ENCODE assay signal across 1 cellular context in the genomic region with DNA sequence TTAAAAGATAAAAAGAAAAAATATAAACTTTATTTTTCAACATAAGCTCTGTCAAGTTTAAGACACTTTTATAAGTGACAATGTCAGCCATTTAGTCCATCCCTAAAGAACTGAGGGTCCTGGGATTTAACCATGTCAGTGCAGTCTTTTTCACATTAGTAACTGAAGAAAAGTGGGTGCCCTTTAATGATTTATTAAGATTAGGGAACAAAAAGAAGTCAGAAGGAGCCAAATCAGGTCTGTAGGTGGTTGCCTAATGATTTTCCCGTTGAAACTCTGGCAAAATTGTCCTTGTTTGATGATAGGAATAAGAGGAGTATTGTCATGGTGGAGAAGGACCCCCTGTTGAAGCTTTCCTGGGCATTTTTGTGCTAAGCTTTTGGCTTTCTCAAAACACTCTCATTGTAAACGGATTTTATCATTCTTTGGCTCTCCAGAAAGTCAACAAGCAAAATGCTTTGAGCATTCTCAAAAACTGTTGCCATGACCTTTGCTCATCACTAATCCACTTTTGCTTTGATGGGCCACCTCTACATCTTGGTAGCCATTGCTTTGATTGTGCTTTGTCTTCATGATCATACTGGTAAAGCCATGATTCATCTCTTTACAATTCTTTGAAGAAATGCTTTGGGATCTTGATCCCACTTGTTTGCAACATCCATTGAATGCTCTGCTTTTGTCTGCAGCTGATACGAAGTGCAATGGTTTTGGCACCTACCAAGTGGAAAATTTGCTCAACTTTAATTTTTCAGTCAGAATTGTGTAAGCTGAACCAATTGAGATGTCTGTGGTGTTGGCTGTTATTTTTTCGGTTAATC.
TF ChIP-seq lines count a peak whose summit lies in the region.

No MANE protein-coding gene starts in this region.

TF ChIP-seq in HepG2, 621 proteins besides CTCF, POLR2A, EP300 and RAD21 (continued from another document and continues in another):
- TF ChIP-seq, protein P1, sequence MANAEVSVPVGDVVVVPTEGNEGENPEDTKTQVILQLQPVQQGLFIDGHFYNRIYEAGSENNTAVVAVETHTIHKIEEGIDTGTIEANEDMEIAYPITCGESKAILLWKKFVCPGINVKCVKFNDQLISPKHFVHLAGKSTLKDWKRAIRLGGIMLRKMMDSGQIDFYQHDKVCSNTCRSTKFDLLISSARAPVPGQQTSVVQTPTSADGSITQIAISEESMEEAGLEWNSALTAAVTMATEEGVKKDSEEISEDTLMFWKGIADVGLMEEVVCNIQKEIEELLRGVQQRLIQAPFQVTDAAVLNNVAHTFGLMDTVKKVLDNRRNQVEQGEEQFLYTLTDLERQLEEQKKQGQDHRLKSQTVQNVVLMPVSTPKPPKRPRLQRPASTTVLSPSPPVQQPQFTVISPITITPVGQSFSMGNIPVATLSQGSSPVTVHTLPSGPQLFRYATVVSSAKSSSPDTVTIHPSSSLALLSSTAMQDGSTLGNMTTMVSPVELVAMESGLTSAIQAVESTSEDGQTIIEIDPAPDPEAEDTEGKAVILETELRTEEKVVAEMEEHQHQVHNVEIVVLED (CRISPR knock-in tag; IDR thresholded peaks at IDR 0.05; ENCODE audit: borderline replicate concordance) = 0 out of 2 replicates have a peak, but pooled peaks have one; percentile 25
- TF ChIP-seq MLX (CRISPR knock-in tag; IDR thresholded peaks at IDR 0.05) (peak; percentile 90), GTF2F1 (IDR thresholded peaks at IDR 0.05; ENCODE audit: low read length) (no peak), ZBTB37 (CRISPR knock-in tag; IDR thresholded peaks at IDR 0.05) (peak; percentile 77), CREM (IDR thresholded peaks at IDR 0.05) (peak; percentile 98), CREM (CRISPR knock-in tag; IDR thresholded peaks at IDR 0.05) (no peak), ZNF879 (CRISPR knock-in tag; IDR thresholded peaks at IDR 0.05) (no peak), MAX (IDR thresholded peaks at IDR 0.05) (peak; percentile 62), NFATC3 (CRISPR knock-in tag; IDR thresholded peaks at IDR 0.05) (peak; percentile 53; the same call in 1 of the 2 replicates), DR1 (CRISPR knock-in tag; IDR thresholded peaks at IDR 0.05) (no peak), ZMYM2 (CRISPR knock-in tag; IDR thresholded peaks at IDR 0.05) (peak; percentile 77), CENPX (CRISPR knock-in tag; IDR thresholded peaks at IDR 0.05) (no peak), XRCC5 (optimal IDR thresholded peaks at IDR 0.05; ENCODE audit: low read length) (no peak), YEATS4 (CRISPR knock-in tag; IDR thresholded peaks at IDR 0.05; ENCODE audit: borderline replicate concordance) (peak; percentile 35; the same call in 1 of the 2 replicates), FOXC1 (CRISPR knock-in tag; IDR thresholded peaks at IDR 0.05; ENCODE audit: borderline replicate concordance) (no peak), PRDM10 (CRISPR knock-in tag; IDR thresholded peaks at IDR 0.05; ENCODE audit: low read depth) (peak; percentile 93), EHMT2 (IDR thresholded peaks at IDR 0.05; ENCODE audit: borderline replicate concordance, low read depth, low read length) (peak; percentile 99), GATAD1 (CRISPR knock-in tag; IDR thresholded peaks at IDR 0.05) (0 out of 2 replicates have a peak, but pooled peaks have one; percentile 19), ZNF572 (CRISPR knock-in tag; IDR thresholded peaks at IDR 0.05) (no peak), HNRNPH1 (optimal IDR thresholded peaks at IDR 0.05; ENCODE audit: low read depth, low read length) (no peak), MED8 (CRISPR knock-in tag; IDR thresholded peaks at IDR 0.05; ENCODE audit: insufficient replicate concordance) (peak; percentile 49), KAT2B (IDR thresholded peaks at IDR 0.05; ENCODE audit: borderline replicate concordance, low read depth, low read length) (no peak), ATF1 (CRISPR knock-in tag; IDR thresholded peaks at IDR 0.05) (peak; percentile 81), TGIF2 (CRISPR knock-in tag; IDR thresholded peaks at IDR 0.05) (0 out of 2 replicates have a peak, but pooled peaks have one; percentile 38), ZBTB2 (CRISPR knock-in tag; IDR thresholded peaks at IDR 0.05; ENCODE audit: low read depth) (no peak), RFXANK (CRISPR knock-in tag; IDR thresholded peaks at IDR 0.05) (peak; percentile 28; the same call in 1 of the 2 replicates)
- TF ChIP-seq, protein P2, sequence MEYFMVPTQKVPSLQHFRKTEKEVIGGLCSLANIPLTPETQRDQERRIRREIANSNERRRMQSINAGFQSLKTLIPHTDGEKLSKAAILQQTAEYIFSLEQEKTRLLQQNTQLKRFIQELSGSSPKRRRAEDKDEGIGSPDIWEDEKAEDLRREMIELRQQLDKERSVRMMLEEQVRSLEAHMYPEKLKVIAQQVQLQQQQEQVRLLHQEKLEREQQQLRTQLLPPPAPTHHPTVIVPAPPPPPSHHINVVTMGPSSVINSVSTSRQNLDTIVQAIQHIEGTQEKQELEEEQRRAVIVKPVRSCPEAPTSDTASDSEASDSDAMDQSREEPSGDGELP (IDR thresholded peaks at IDR 0.05; ENCODE audit: borderline replicate concordance, low read depth) = peak; percentile 84; the same call in 1 of the 2 replicates
- TF ChIP-seq, protein P3, sequence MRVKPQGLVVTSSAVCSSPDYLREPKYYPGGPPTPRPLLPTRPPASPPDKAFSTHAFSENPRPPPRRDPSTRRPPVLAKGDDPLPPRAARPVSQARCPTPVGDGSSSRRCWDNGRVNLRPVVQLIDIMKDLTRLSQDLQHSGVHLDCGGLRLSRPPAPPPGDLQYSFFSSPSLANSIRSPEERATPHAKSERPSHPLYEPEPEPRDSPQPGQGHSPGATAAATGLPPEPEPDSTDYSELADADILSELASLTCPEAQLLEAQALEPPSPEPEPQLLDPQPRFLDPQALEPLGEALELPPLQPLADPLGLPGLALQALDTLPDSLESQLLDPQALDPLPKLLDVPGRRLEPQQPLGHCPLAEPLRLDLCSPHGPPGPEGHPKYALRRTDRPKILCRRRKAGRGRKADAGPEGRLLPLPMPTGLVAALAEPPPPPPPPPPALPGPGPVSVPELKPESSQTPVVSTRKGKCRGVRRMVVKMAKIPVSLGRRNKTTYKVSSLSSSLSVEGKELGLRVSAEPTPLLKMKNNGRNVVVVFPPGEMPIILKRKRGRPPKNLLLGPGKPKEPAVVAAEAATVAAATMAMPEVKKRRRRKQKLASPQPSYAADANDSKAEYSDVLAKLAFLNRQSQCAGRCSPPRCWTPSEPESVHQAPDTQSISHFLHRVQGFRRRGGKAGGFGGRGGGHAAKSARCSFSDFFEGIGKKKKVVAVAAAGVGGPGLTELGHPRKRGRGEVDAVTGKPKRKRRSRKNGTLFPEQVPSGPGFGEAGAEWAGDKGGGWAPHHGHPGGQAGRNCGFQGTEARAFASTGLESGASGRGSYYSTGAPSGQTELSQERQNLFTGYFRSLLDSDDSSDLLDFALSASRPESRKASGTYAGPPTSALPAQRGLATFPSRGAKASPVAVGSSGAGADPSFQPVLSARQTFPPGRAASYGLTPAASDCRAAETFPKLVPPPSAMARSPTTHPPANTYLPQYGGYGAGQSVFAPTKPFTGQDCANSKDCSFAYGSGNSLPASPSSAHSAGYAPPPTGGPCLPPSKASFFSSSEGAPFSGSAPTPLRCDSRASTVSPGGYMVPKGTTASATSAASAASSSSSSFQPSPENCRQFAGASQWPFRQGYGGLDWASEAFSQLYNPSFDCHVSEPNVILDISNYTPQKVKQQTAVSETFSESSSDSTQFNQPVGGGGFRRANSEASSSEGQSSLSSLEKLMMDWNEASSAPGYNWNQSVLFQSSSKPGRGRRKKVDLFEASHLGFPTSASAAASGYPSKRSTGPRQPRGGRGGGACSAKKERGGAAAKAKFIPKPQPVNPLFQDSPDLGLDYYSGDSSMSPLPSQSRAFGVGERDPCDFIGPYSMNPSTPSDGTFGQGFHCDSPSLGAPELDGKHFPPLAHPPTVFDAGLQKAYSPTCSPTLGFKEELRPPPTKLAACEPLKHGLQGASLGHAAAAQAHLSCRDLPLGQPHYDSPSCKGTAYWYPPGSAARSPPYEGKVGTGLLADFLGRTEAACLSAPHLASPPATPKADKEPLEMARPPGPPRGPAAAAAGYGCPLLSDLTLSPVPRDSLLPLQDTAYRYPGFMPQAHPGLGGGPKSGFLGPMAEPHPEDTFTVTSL (CRISPR knock-in tag; IDR thresholded peaks at IDR 0.05; ENCODE audit: borderline replicate concordance) = peak; percentile 96
- TF ChIP-seq, protein P4, sequence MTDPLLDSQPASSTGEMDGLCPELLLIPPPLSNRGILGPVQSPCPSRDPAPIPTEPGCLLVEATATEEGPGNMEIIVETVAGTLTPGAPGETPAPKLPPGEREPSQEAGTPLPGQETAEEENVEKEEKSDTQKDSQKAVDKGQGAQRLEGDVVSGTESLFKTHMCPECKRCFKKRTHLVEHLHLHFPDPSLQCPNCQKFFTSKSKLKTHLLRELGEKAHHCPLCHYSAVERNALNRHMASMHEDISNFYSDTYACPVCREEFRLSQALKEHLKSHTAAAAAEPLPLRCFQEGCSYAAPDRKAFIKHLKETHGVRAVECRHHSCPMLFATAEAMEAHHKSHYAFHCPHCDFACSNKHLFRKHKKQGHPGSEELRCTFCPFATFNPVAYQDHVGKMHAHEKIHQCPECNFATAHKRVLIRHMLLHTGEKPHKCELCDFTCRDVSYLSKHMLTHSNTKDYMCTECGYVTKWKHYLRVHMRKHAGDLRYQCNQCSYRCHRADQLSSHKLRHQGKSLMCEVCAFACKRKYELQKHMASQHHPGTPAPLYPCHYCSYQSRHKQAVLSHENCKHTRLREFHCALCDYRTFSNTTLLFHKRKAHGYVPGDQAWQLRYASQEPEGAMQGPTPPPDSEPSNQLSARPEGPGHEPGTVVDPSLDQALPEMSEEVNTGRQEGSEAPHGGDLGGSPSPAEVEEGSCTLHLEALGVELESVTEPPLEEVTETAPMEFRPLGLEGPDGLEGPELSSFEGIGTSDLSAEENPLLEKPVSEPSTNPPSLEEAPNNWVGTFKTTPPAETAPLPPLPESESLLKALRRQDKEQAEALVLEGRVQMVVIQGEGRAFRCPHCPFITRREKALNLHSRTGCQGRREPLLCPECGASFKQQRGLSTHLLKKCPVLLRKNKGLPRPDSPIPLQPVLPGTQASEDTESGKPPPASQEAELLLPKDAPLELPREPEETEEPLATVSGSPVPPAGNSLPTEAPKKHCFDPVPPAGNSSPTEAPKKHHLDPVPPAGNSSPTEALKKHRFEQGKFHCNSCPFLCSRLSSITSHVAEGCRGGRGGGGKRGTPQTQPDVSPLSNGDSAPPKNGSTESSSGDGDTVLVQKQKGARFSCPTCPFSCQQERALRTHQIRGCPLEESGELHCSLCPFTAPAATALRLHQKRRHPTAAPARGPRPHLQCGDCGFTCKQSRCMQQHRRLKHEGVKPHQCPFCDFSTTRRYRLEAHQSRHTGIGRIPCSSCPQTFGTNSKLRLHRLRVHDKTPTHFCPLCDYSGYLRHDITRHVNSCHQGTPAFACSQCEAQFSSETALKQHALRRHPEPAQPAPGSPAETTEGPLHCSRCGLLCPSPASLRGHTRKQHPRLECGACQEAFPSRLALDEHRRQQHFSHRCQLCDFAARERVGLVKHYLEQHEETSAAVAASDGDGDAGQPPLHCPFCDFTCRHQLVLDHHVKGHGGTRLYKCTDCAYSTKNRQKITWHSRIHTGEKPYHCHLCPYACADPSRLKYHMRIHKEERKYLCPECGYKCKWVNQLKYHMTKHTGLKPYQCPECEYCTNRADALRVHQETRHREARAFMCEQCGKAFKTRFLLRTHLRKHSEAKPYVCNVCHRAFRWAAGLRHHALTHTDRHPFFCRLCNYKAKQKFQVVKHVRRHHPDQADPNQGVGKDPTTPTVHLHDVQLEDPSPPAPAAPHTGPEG (CRISPR knock-in tag; IDR thresholded peaks at IDR 0.05) = 0 out of 2 replicates have a peak, but pooled peaks have one; percentile 35
